Comparison of ENCODE assay signal across 9 cellular contexts in genomic region chr21:34630536-34631143, GRCh38. TPM values are rescaled to one million over a fixed set of nuclear protein-coding genes. Genes with fewer than 3 reads are reported as not detected.
DNase-seq lines count a peak whose midpoint lies in the region; ATAC-seq and TF ChIP-seq lines count a peak whose summit lies in the region.
"Had no signal": no experiment of that assay in that cellular context is flagged by ENCODE, and none has a peak within 500 bp of the region (broad histone marks: within the 10 kb centered on the region; RNA-seq: fewer than 3 reads in every experiment).

No MANE protein-coding gene starts in this region.

- H3K4me3 ChIP-seq in Peyer's patch (no peak overlapping the region), right lobe of liver (no peak overlapping the region)
- no peak overlapping the region for H3K4me3 ChIP-seq in effector memory CD4-positive, alpha-beta T cell (ENCODE audit: insufficient read depth, low read depth, low read length, poor library complexity, severe bottlenecking)

- H3K9me3 Mint-ChIP-seq in stimulated activated naive CD8-positive, alpha-beta T cell treated with anti-CD3 and anti-CD28 coated beads, Interleukin-15, amount 100 ng/mL, for 72 hours = no peaks in the 10 kb centered on the region

- peaks cover 14% of the 10 kb centered on the region for H3K27me3 Mint-ChIP-seq in stimulated activated naive CD8-positive, alpha-beta T cell treated with anti-CD3 and anti-CD28 coated beads, Interleukin-15, amount 100 ng/mL, for 72 hours

- TF ChIP-seq CTCF in LNCAP (IDR thresholded peaks at IDR 0.05) (peak; percentile 70), Peyer's patch (IDR thresholded peaks at IDR 0.05) (peak; percentile 66 to 92 (median 90)), right lobe of liver (IDR thresholded peaks at IDR 0.05) (peak; percentile 78 to 91 (median 82))

- TF ChIP-seq POLR2A in Peyer's patch (IDR thresholded peaks at IDR 0.05) (no peak), right lobe of liver (IDR thresholded peaks at IDR 0.05) (no peak)

- peak; percentile 63 for ATAC-seq in stimulated activated naive CD8-positive, alpha-beta T cell treated with anti-CD3 and anti-CD28 coated beads, Interleukin-15, amount 100 ng/mL, for 72 hours
- ATAC-seq in stimulated activated naive CD8-positive, alpha-beta T cell treated with anti-CD3 and anti-CD28 coated beads, Interleukin-15, Interleukin-2, amounts not matched to agents 100 U/mL and 50 U/mL, for 24 hours = no peak
- peak; percentile 77 to 91 (median 88) for ATAC-seq in right lobe of liver

- DNase-seq in stimulated activated naive CD8-positive, alpha-beta T cell treated with anti-CD3 and anti-CD28 coated beads, Interleukin-15, amount 100 ng/mL, for 72 hours = peak; percentile 22 to 33
- no peak for DNase-seq in stimulated activated naive CD8-positive, alpha-beta T cell treated with anti-CD3 and anti-CD28 coated beads, Interleukin-15, Interleukin-2, amounts not matched to agents 100 U/mL and 50 U/mL, for 24 hours
- DNase-seq in Peyer's patch (peak in 1 of 3 donors; percentile 57), dedifferentiated amniotic fluid mesenchymal stem cell (ENCODE audit: extremely low spot score) (peak; percentile 53), right lobe of liver (no peak), NCI-H1048 (lab: John Stamatoyannopoulos, UW) (no peak)
- DNase-seq in effector memory CD4-positive, alpha-beta T cell = no peak

- H3K4me1 ChIP-seq in Peyer's patch = no peaks in the 10 kb centered on the region
- no peaks in the 10 kb centered on the region for H3K4me1 ChIP-seq in right lobe of liver
- no peaks in the 10 kb centered on the region for H3K4me1 ChIP-seq in effector memory CD4-positive, alpha-beta T cell (ENCODE audit: control insufficient read depth, insufficient read depth, low read length, poor library complexity, severe bottlenecking)

- H3K9me3 ChIP-seq in Peyer's patch = no peaks in the 10 kb centered on the region
- H3K9me3 ChIP-seq in right lobe of liver = no peaks in the 10 kb centered on the region
- H3K9me3 ChIP-seq in effector memory CD4-positive, alpha-beta T cell (ENCODE audit: control insufficient read depth, low read length) = no peaks in the 10 kb centered on the region

- H3K27ac Mint-ChIP-seq in stimulated activated naive CD8-positive, alpha-beta T cell treated with anti-CD3 and anti-CD28 coated beads, Interleukin-15, amount 100 ng/mL, for 72 hours = no peak overlapping the region

- H3K4me1 Mint-ChIP-seq in stimulated activated naive CD8-positive, alpha-beta T cell treated with anti-CD3 and anti-CD28 coated beads, Interleukin-15, amount 100 ng/mL, for 72 hours = no peaks in the 10 kb centered on the region

- H3K36me3 ChIP-seq in Peyer's patch (no peaks in the 10 kb centered on the region), right lobe of liver (no peaks in the 10 kb centered on the region)
- no peaks in the 10 kb centered on the region for H3K36me3 ChIP-seq in effector memory CD4-positive, alpha-beta T cell (ENCODE audit: control insufficient read depth, insufficient read depth, low read length)

- WGBS in right lobe of liver (ENCODE audit: insufficient coverage, low coverage, low lambda C conversion rate, missing lambda C conversion rate) = 5% methylated on average over 6 of the region's 6 CpGs

- H3K27me3 ChIP-seq in Peyer's patch (no peaks in the 10 kb centered on the region), right lobe of liver (no peaks in the 10 kb centered on the region)
- H3K27me3 ChIP-seq in effector memory CD4-positive, alpha-beta T cell (replicated peaks; ENCODE audit: control insufficient read depth, insufficient read depth, low read length, poor library complexity, severe bottlenecking) = no peaks in the 10 kb centered on the region

- intact Hi-C loops in right lobe of liver (cut with DNase I) = no loop called here

- no peak overlapping the region for H3K4me3 Mint-ChIP-seq in stimulated activated naive CD8-positive, alpha-beta T cell treated with anti-CD3 and anti-CD28 coated beads, Interleukin-15, amount 100 ng/mL, for 72 hours

- H3K27ac ChIP-seq in Peyer's patch = no peak overlapping the region
- no peak overlapping the region for H3K27ac ChIP-seq in right lobe of liver
- no peak overlapping the region for H3K27ac ChIP-seq in effector memory CD4-positive, alpha-beta T cell (ENCODE audit: insufficient read depth, low read length, poor library complexity, severe bottlenecking)
- H3K27ac ChIP-seq: epithelial cell of prostate had no signal

RNA-seq across cellular contexts. Expression of gene RCAN1, which starts 15.7 kb away (rescaled TPM):
- 10 to 100 TPM; 20.5 to 50.3 (median 26.2) TPM for total RNA-seq in Peyer's patch
- 10 to 100 TPM; 34.3 to 71.0 (median 55.4) TPM for total RNA-seq in right lobe of liver

RNA-seq across cellular contexts. Expression of gene CLIC6, which starts 38.2 kb away (rescaled TPM):
- total RNA-seq in Peyer's patch (1 to 10 TPM in 2 of 4 donors, under 1 TPM in 2; 0.66 to 3.5 (median 2.0) TPM), right lobe of liver (under 1 TPM; 0.25 to 0.63 (median 0.43) TPM)

Comparison
In these comparisons a context has a peak if more than half of its experiments do, and no peak if none do; other contexts are left out.
1. DNase-seq: peak in stimulated activated naive CD8-positive, alpha-beta T cell treated with anti-CD3 and anti-CD28 coated beads, Interleukin-15, amount 100 ng/mL, for 72 hours (2 of 2) and dedifferentiated amniotic fluid mesenchymal stem cell (single experiment); none in stimulated activated naive CD8-positive, alpha-beta T cell treated with anti-CD3 and anti-CD28 coated beads, Interleukin-15, Interleukin-2, amounts not matched to agents 100 U/mL and 50 U/mL, for 24 hours (single experiment), right lobe of liver (0 of 3), effector memory CD4-positive, alpha-beta T cell (0 of 3) and NCI-H1048 (single experiment).
2. Peak in every context shown above with its lines, with median percentiles within 50 percentile points of each other: CTCF ChIP-seq.